ENCODE assay signal across 34 cellular contexts in the genomic region with DNA sequence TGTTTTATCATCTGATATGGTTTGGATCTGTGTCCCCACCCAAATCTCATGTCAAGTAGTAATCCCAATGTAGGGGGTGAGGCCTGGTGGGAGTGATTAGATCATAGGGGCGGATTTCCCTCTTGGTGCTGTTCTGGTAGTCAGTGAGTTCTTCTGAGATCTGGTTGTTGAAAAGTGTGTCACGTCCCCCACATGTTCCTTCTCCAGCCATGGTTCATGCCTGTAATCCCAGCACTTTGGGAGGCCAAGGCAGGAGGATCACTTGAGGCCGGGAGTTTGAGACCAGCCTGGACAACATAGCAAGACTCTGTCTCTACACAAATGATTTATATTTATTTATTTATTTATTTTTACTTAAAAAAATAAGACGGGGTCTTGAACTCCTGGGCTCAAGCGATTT.
"Had no signal": no experiment of that assay in that cellular context is flagged by ENCODE, and none has a peak within 500 bp of the region (broad histone marks: within the 10 kb centered on the region; RNA-seq: fewer than 3 reads in every experiment).

No MANE protein-coding gene starts in this region.

- H3K27ac ChIP-seq: adrenal gland, body of pancreas, brain microvascular endothelial cell, breast epithelium, VCaP had no signal

- FAIRE-seq: astrocyte, TTC549 had no signal

- DNase-seq: activated CD4-positive, alpha-beta memory T cell treated with anti-CD3 and anti-CD28 coated beads, Interleukin-2, amount 10 ng/mL, durations not matched to agents 7 days and 5 days; activated CD4-positive, alpha-beta T cell treated with anti-CD3 and anti-CD28 coated beads for 1 hour; activated CD4-positive, alpha-beta T cell treated with anti-CD3 and anti-CD28 coated beads for 36 hours; activated CD4-positive, alpha-beta T cell treated with anti-CD3 and anti-CD28 coated beads for 48 hours; activated CD4-positive, alpha-beta T cell treated with anti-CD3 and anti-CD28 coated beads, Interleukin-2, amount 10 ng/mL, durations not matched to agents 7 days and 5 days; activated CD4-positive, alpha-beta T cell treated with anti-CD3 and anti-CD28 coated beads, Interleukin-2, amount 50 U/mL, for 48 hours; activated CD4-positive, CD25-positive, alpha-beta regulatory T cell; activated CD8-positive, alpha-beta memory T cell treated with anti-CD3 and anti-CD28 coated beads for 24 hours; activated CD8-positive, alpha-beta memory T cell treated with anti-CD3 and anti-CD28 coated beads, Interleukin-2, amount 10 ng/mL, durations not matched to agents 7 days and 5 days; activated CD8-positive, alpha-beta memory T cell treated with anti-CD3 and anti-CD28 coated beads, Interleukin-2, amount 50 U/mL, for 48 hours; activated CD8-positive, alpha-beta T cell treated with anti-CD3 and anti-CD28 coated beads, Interleukin-2, amount 10 ng/mL, durations not matched to agents 7 days and 5 days; activated effector memory CD4-positive, alpha-beta T cell treated with anti-CD3 and anti-CD28 coated beads, Interleukin-2, amount 50 U/mL, for 16 hours; activated gamma-delta T cell treated with Interleukin-2 at 50 U/mL for 16 hours; activated naive CD4-positive, alpha-beta T cell; activated naive CD4-positive, alpha-beta T cell treated with anti-CD3 and anti-CD28 coated beads for 36 hours; activated naive CD4-positive, alpha-beta T cell treated with anti-CD3 and anti-CD28 coated beads, Interleukin-2, amount 50 U/mL, for 16 hours; activated naive CD8-positive, alpha-beta T cell treated with anti-CD3 and anti-CD28 coated beads for 36 hours; activated T-cell treated with anti-CD3 and anti-CD28 coated beads, Interleukin-2, amount 50 U/mL, for 24 hours; activated T-cell treated with anti-CD3 and anti-CD28 coated beads, Interleukin-2, amount 50 U/mL, for 48 hours; adrenal gland; amniotic stem cell; aorta; body of pancreas; brain microvascular endothelial cell; central memory CD4-positive, alpha-beta T cell; T-helper 1 cell; T-helper 2 cell; T-helper 9 cell had no signal

- H3K4me3 ChIP-seq: adrenal gland, body of pancreas, breast epithelium had no signal

- H3K9me3 ChIP-seq: adrenal gland, body of pancreas, breast epithelium had no signal

- H3K27me3 ChIP-seq: adrenal gland, body of pancreas, brain microvascular endothelial cell, breast epithelium had no signal

- H3K4me1 ChIP-seq: breast epithelium had no signal

- H3K36me3 ChIP-seq: adrenal gland, brain microvascular endothelial cell, breast epithelium had no signal

- ATAC-seq: activated CD4-positive, alpha-beta T cell treated with anti-CD3 and anti-CD28 coated beads for 36 hours; activated CD4-positive, CD25-positive, alpha-beta regulatory T cell treated with anti-CD3 and anti-CD28 coated beads, Interleukin-2, amount 50 U/mL, for 24 hours; activated CD8-positive, alpha-beta memory T cell treated with anti-CD3 and anti-CD28 coated beads, Interleukin-2, amount 10 ng/mL, durations not matched to agents 7 days and 5 days; activated CD8-positive, alpha-beta T cell treated with anti-CD3 and anti-CD28 coated beads, Interleukin-2, amount 10 ng/mL, durations not matched to agents 7 days and 5 days; activated naive CD4-positive, alpha-beta T cell treated with anti-CD3 and anti-CD28 coated beads, Interleukin-2, amount 50 U/mL, for 72 hours; body of pancreas had no signal
